1 cellular context compared by ENCODE assay signal in genomic region chr11:113189909-113190667, GRCh38.
A peak's percentile ranks its signal among the peaks of the same experiment; 100 is the strongest.
TF ChIP-seq lines count a peak whose summit lies in the region.

No MANE protein-coding gene starts in this region.

TF ChIP-seq in SK-N-SH, 30 proteins besides CTCF, POLR2A, EP300 and RAD21 (continued from another document):
- no peak for TF ChIP-seq ZBTB33 (IDR thresholded peaks at IDR 0.05; ENCODE audit: borderline replicate concordance, low read depth)
- TF ChIP-seq GABPA (IDR thresholded peaks at IDR 0.05; ENCODE audit: low read depth), result no peak
- no peak for TF ChIP-seq TEAD4 (IDR thresholded peaks at IDR 0.05; ENCODE audit: borderline replicate concordance, insufficient read depth)
- no peak for TF ChIP-seq USF2 (IDR thresholded peaks at IDR 0.05; ENCODE audit: borderline replicate concordance, low read depth, low read length)
- TF ChIP-seq FOXJ3 (CRISPR knock-in tag; IDR thresholded peaks at IDR 0.05), result no peak
- TF ChIP-seq FOSL2 (IDR thresholded peaks at IDR 0.05; ENCODE audit: borderline replicate concordance, low read depth), result 0 out of 2 replicates have a peak, but pooled peaks have one; percentile 21
- TF ChIP-seq JUND (IDR thresholded peaks at IDR 0.05), result peak; percentile 24; the same call in 1 of the 2 replicates
- no peak for TF ChIP-seq MAX (IDR thresholded peaks at IDR 0.05; ENCODE audit: low read depth)
- TF ChIP-seq PBX3 (IDR thresholded peaks at IDR 0.05), result no peak
- no peak for TF ChIP-seq SIN3A (IDR thresholded peaks at IDR 0.05; ENCODE audit: borderline replicate concordance, low read depth, low read length)
- no peak for TF ChIP-seq MEF2A (IDR thresholded peaks at IDR 0.05; ENCODE audit: borderline replicate concordance, low read depth)
- TF ChIP-seq GATA2 (CRISPR knock-in tag; IDR thresholded peaks at IDR 0.05), result no peak
- TF ChIP-seq TCF12 (IDR thresholded peaks at IDR 0.05), result peak; percentile 80
- no peak for TF ChIP-seq EZH2phosphoT487 (IDR thresholded peaks at IDR 0.05; ENCODE audit: borderline replicate concordance, low read depth)
